1 cellular context compared by ENCODE assay signal in genomic region chr7:158829342-158830210, GRCh38.
TF ChIP-seq lines count a peak whose summit lies in the region.

ESYT2 (minus strand) TSS chr7:158829509; CDS start chr7:158829418, 91 bp downstream.

TF ChIP-seq in HepG2, 621 proteins besides CTCF, POLR2A, EP300 and RAD21 (continued from another document and continues in another):
- TF ChIP-seq STAT6 (CRISPR knock-in tag; IDR thresholded peaks at IDR 0.05; ENCODE audit: borderline replicate concordance) = peak; percentile 59; the same call in 1 of the 2 replicates
- TF ChIP-seq HMGXB3 (CRISPR knock-in tag; IDR thresholded peaks at IDR 0.05; ENCODE audit: borderline replicate concordance) = no peak
- TF ChIP-seq SMAD1 (CRISPR knock-in tag; IDR thresholded peaks at IDR 0.05; ENCODE audit: borderline replicate concordance, low read depth) = peak; percentile 69; the same call in 1 of the 2 replicates
- no peak for TF ChIP-seq ATF6 (CRISPR knock-in tag; conservative IDR thresholded peaks at IDR 0.05)
- no peak for TF ChIP-seq SRF (IDR thresholded peaks at IDR 0.05; ENCODE audit: low read depth, low read length)
- peak; percentile 92; the same call in 1 of the 2 replicates for TF ChIP-seq ZNF567 (CRISPR knock-in tag; IDR thresholded peaks at IDR 0.05; ENCODE audit: borderline replicate concordance)
- no peak for TF ChIP-seq ZNF34 (CRISPR knock-in tag; IDR thresholded peaks at IDR 0.05; ENCODE audit: borderline replicate concordance)
- no peak for TF ChIP-seq IKZF4 (CRISPR knock-in tag; IDR thresholded peaks at IDR 0.05; ENCODE audit: borderline replicate concordance, low read depth, not compliant biosample characterization)
- no peak for TF ChIP-seq EZH2 (conservative IDR thresholded peaks at IDR 0.05; ENCODE audit: low read depth, low read length)
- no peak; the same call in 1 of the 2 replicates for TF ChIP-seq TFAP4 (IDR thresholded peaks at IDR 0.05; ENCODE audit: borderline replicate concordance, low read depth)
- TF ChIP-seq ZNF557 (CRISPR knock-in tag; IDR thresholded peaks at IDR 0.05) = peak; percentile 73; the same call in 1 of the 2 replicates
- peak; percentile 94; the same call in 1 of the 2 replicates for TF ChIP-seq ISX (CRISPR knock-in tag; conservative IDR thresholded peaks at IDR 0.05)
- peak; percentile 70 for TF ChIP-seq E2F5 (CRISPR knock-in tag; conservative IDR thresholded peaks at IDR 0.05)
- no peak for TF ChIP-seq FOXK2 (IDR thresholded peaks at IDR 0.05)
- TF ChIP-seq KLF12 (CRISPR knock-in tag; IDR thresholded peaks at IDR 0.05; ENCODE audit: borderline replicate concordance) = peak; percentile 88
- 0 out of 2 replicates have a peak, but pooled peaks have one; percentile 65 for TF ChIP-seq ETS1 (CRISPR knock-in tag; IDR thresholded peaks at IDR 0.05)
- TF ChIP-seq JUNB (CRISPR knock-in tag; IDR thresholded peaks at IDR 0.05; ENCODE audit: borderline replicate concordance) = no peak
- 0 out of 2 replicates have a peak, but pooled peaks have one; percentile 54 for TF ChIP-seq ZNF83 (CRISPR knock-in tag; IDR thresholded peaks at IDR 0.05; ENCODE audit: borderline replicate concordance)
- no peak for TF ChIP-seq MATR3 (CRISPR knock-in tag; IDR thresholded peaks at IDR 0.05)
- 0 out of 2 replicates have a peak, but pooled peaks have one; percentile 47 for TF ChIP-seq PAXIP1 (CRISPR knock-in tag; conservative IDR thresholded peaks at IDR 0.05)
- peak; percentile 44 for TF ChIP-seq TCF7 (IDR thresholded peaks at IDR 0.05; ENCODE audit: low read depth)
- TF ChIP-seq ZNF879 (CRISPR knock-in tag; IDR thresholded peaks at IDR 0.05) = no peak
- peak; percentile 64; the same call in 1 of the 2 replicates for TF ChIP-seq KMT2B (CRISPR knock-in tag; IDR thresholded peaks at IDR 0.05)
- no peak for TF ChIP-seq MBNL3 (CRISPR knock-in tag; conservative IDR thresholded peaks at IDR 0.05)
- no peak for TF ChIP-seq FOXM1 (CRISPR knock-in tag; IDR thresholded peaks at IDR 0.05)
- TF ChIP-seq HNRNPH1 (optimal IDR thresholded peaks at IDR 0.05; ENCODE audit: low read depth, low read length) = no peak
- peak; percentile 91; the same call in 1 of the 2 replicates for TF ChIP-seq PAX8 (CRISPR knock-in tag; IDR thresholded peaks at IDR 0.05; ENCODE audit: borderline replicate concordance)
- TF ChIP-seq ETV6 (CRISPR knock-in tag; conservative IDR thresholded peaks at IDR 0.05) = peak; percentile 91
- no peak for TF ChIP-seq ZNF3 (CRISPR knock-in tag; IDR thresholded peaks at IDR 0.05)
